Comparison of ENCODE assay signal across 1 cellular context in the genomic region with DNA sequence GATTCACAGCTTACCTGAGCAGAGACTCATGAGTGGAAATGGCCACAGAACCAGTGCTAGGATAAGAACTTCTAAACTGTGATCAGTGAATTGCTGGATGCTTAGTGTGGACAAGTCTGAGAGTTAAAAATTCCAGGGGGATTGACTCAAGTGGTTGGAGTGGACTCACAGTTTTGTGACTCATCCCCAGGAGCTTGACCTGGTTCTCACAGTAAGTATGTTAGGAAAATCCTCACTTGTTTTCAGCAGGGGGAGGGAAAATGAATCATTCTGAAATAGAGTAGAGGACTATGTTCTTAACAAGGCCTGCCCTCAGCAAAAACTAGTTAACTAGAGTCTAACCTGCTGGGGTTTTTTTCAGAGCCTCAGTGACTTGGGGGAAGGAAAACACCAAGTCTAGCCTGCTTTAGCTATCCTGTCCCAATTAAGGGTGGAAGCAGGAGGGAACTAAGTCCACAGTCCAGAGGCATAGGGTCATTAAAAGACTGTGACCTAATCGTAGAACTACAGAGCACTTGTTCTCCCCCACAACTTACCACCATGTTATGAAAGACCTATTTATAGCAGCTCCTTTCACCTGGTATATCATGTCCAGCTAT.
A peak's percentile ranks its signal among the peaks of the same experiment; 100 is the strongest.
TF ChIP-seq lines count a peak whose summit lies in the region.

No MANE protein-coding gene starts in this region.

TF ChIP-seq in HEK293, 187 proteins besides CTCF, POLR2A, EP300 and RAD21 (continued from another document):
- no peak for TF ChIP-seq HOXD13 (CRISPR knock-in tag; IDR thresholded peaks at IDR 0.05; ENCODE audit: borderline replicate concordance)
- TF ChIP-seq ZNF514 (tag by site-specific recombination; IDR thresholded peaks at IDR 0.05): no peak
- no peak for TF ChIP-seq ZNF23 (tag by site-specific recombination; IDR thresholded peaks at IDR 0.05; ENCODE audit: borderline replicate concordance)
- TF ChIP-seq PRDM6 (tag by site-specific recombination; IDR thresholded peaks at IDR 0.05): peak; percentile 68
- TF ChIP-seq ZFP69B (tag by site-specific recombination; IDR thresholded peaks at IDR 0.05): no peak
TF ChIP-seq in HEK293: peak in this region for 15.
